ENCODE assay signal across 16 cellular contexts in the genomic region with DNA sequence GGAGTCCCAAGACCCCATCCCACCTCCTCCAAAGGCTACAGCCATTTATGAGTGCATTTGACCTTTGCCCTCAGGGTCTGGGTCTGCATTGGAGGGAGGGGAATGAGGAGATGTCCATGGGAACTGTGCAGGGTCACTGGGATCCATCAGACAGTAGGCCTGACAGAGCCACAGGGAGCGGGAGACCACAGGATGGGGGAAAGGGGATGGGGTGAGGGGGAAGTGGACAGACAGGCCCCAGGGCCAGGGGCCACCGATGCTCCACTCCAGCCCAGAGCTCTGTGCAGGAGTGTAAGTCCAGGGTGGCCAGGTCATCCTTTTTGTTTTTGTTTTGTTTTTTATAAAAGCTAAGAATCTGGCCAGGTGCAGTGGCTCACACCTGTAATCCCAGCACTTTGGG.
DNase-seq lines count a peak whose midpoint lies in the region; ATAC-seq and TF ChIP-seq lines count a peak whose summit lies in the region.
"Had no signal": no experiment of that assay in that cellular context is flagged by ENCODE, and none has a peak within 500 bp of the region (broad histone marks: within the 10 kb centered on the region; RNA-seq: fewer than 3 reads in every experiment).

No MANE protein-coding gene starts in this region.

- no peak for TF ChIP-seq CTCF in RWPE2 (IDR thresholded peaks at IDR 0.05; ENCODE audit: poor library complexity, severe bottlenecking)

- H3K4me2 ChIP-seq in neuronal stem cell (ENCODE audit: insufficient read depth, low read length, poor library complexity, severe bottlenecking) = no peak overlapping the region

- intact Hi-C loops in cardiac septum (cut with DNase I) (no loop called here), right cardiac atrium (cut with DNase I) (no loop called here)

- H2BK15ac ChIP-seq in neuronal stem cell (ENCODE audit: low read length) = no peak overlapping the region

- peak overlapping the region; percentile 61 for H2BK120ac ChIP-seq in neuronal stem cell (ENCODE audit: low read depth, low read length)

- H4K91ac ChIP-seq in neuronal stem cell (ENCODE audit: low read depth, low read length, poor library complexity) = no peak overlapping the region

- no peaks in the 10 kb centered on the region for H3K36me3 Mint-ChIP-seq in stimulated activated effector memory CD8-positive, alpha-beta T cell treated with anti-CD3 and anti-CD28 coated beads, Interleukin-12 subunit alpha, Interleukin-12 subunit beta, amount 100 ng/mL, for 72 hours
- H3K36me3 Mint-ChIP-seq: CD8-positive, alpha-beta T cell had no signal

- H4K8ac ChIP-seq in neuronal stem cell (ENCODE audit: low read depth, low read length) = no peak overlapping the region

- H3K4me1 ChIP-seq in right cardiac atrium (ENCODE audit: control insufficient read depth, insufficient read depth, low read length) = no peaks in the 10 kb centered on the region
- no peaks in the 10 kb centered on the region for H3K4me1 ChIP-seq in RWPE2 (ENCODE audit: insufficient read depth, poor library complexity, severe bottlenecking)
- no peaks in the 10 kb centered on the region for H3K4me1 ChIP-seq in neuronal stem cell (ENCODE audit: control insufficient read depth in 2 of 2, insufficient read depth in 1 of 2, low read depth in 1 of 2, low read length in 2 of 2)

- H2BK12ac ChIP-seq in neuronal stem cell (ENCODE audit: low read length) = no peak overlapping the region

- H3K27me3 ChIP-seq in right cardiac atrium (ENCODE audit: control insufficient read depth, insufficient read depth) (no peaks in the 10 kb centered on the region), RWPE2 (ENCODE audit: insufficient read depth, poor library complexity, severe bottlenecking) (peaks cover 10% of the 10 kb centered on the region), neuronal stem cell (ENCODE audit: control insufficient read depth in 3 of 3, insufficient read depth in 3 of 3, low read depth in 1 of 3, low read length in 3 of 3) (no peaks in the 10 kb centered on the region)

- H2BK5ac ChIP-seq in neuronal stem cell (ENCODE audit: low read length) = no peak overlapping the region

- H3K18ac ChIP-seq in neuronal stem cell (ENCODE audit: low read length) = no peak overlapping the region

- ATAC-seq in right cardiac atrium (no peak), RWPE2 (ENCODE audit: low read depth) (no peak)
- ATAC-seq in stimulated activated effector memory CD8-positive, alpha-beta T cell treated with anti-CD3 and anti-CD28 coated beads, Interleukin-12 subunit alpha, Interleukin-12 subunit beta, amount 100 ng/mL, for 72 hours = no peak
- ATAC-seq: CD8-positive, alpha-beta T cell had no signal

- DNase-seq in cardiac septum (ENCODE audit: low spot score) = peak; percentile 22
- DNase-seq in right cardiac atrium = no peak
- peak; percentile 27 for DNase-seq in RWPE2 (ENCODE audit: low spot score)
- no peak for DNase-seq in neuronal stem cell (ENCODE audit: low spot score)
- no peak for DNase-seq in stimulated activated effector memory CD8-positive, alpha-beta T cell treated with anti-CD3 and anti-CD28 coated beads, Interleukin-12 subunit alpha, Interleukin-12 subunit beta, amount 100 ng/mL, for 72 hours (ENCODE audit: low spot score in 2 of 2)
- DNase-seq in CD1c-positive myeloid dendritic cell (ENCODE audit: extremely low spot score) = no peak
- no peak for DNase-seq in activated T-cell treated with anti-CD3 and anti-CD28 coated beads, Interleukin-2, amount 50 U/mL, for 48 hours
- DNase-seq: C1 segment of cervical spinal cord; CD8-positive, alpha-beta T cell; COR-L47; DMS53; GF-D8; GM23248; H9 had no signal

- H3K9ac ChIP-seq in neuronal stem cell (ENCODE audit: low read depth, low read length, poor library complexity) = no peak overlapping the region
- H3K9ac ChIP-seq: GM23248 had no signal

- H3K27ac ChIP-seq in right cardiac atrium (ENCODE audit: low read length) (no peak overlapping the region), RWPE2 (ENCODE audit: poor library complexity, severe bottlenecking) (no peak overlapping the region), neuronal stem cell (replicated peaks; ENCODE audit: low read length) (no peak overlapping the region)
- H3K27ac ChIP-seq: GM23248 had no signal

- WGBS in right cardiac atrium = 79% methylated on average over 2 of the region's 2 CpGs
- WGBS in neuronal stem cell (ENCODE audit: extremely low coverage in 2 of 2, insufficient read length in 2 of 2, insufficient replicate concordance in 1 of 2), 2 donors = no CpG with 5 or more reads among the region's 2 CpGs

- H3K79me1 ChIP-seq in neuronal stem cell (ENCODE audit: low read depth, low read length) = no peaks in the 10 kb centered on the region

- H3K4me1 Mint-ChIP-seq in stimulated activated effector memory CD8-positive, alpha-beta T cell treated with anti-CD3 and anti-CD28 coated beads, Interleukin-12 subunit alpha, Interleukin-12 subunit beta, amount 100 ng/mL, for 72 hours = no peaks in the 10 kb centered on the region
- H3K4me1 Mint-ChIP-seq: B cell, IgD-negative memory B cell had no signal

- no peak overlapping the region for H2AFZ ChIP-seq in neuronal stem cell (ENCODE audit: low read length)
- H2AFZ ChIP-seq: GM23248 had no signal

- no peak overlapping the region for H3K4me3 Mint-ChIP-seq in stimulated activated effector memory CD8-positive, alpha-beta T cell treated with anti-CD3 and anti-CD28 coated beads, Interleukin-12 subunit alpha, Interleukin-12 subunit beta, amount 100 ng/mL, for 72 hours
- H3K4me3 Mint-ChIP-seq: B cell; CD8-positive, alpha-beta T cell; H9; IgD-negative memory B cell had no signal

- peak overlapping the region; percentile 28 for H2AK5ac ChIP-seq in neuronal stem cell (ENCODE audit: low read depth, low read length)

- H3K36me3 ChIP-seq in RWPE2 (ENCODE audit: low read depth) = no peaks in the 10 kb centered on the region
- no peaks in the 10 kb centered on the region for H3K36me3 ChIP-seq in neuronal stem cell (replicated peaks in 1 of 2; ENCODE audit: control insufficient read depth in 2 of 2, insufficient read depth in 2 of 2, low read length in 2 of 2)

- H3K4me3 ChIP-seq in right cardiac atrium (ENCODE audit: low read length) (no peak overlapping the region), RWPE2 (ENCODE audit: severe bottlenecking) (no peak overlapping the region), neuronal stem cell (ENCODE audit: low read length in 2 of 2) (no peak overlapping the region)
- H3K4me3 ChIP-seq: GM23248 had no signal

- H3K23ac ChIP-seq in neuronal stem cell (ENCODE audit: low read depth, low read length, poor library complexity) = no peak overlapping the region

- H3K9me3 Mint-ChIP-seq in stimulated activated effector memory CD8-positive, alpha-beta T cell treated with anti-CD3 and anti-CD28 coated beads, Interleukin-12 subunit alpha, Interleukin-12 subunit beta, amount 100 ng/mL, for 72 hours = no peaks in the 10 kb centered on the region
- H3K9me3 Mint-ChIP-seq: CD8-positive, alpha-beta T cell; H9 had no signal

- no peak overlapping the region for H3K14ac ChIP-seq in neuronal stem cell (ENCODE audit: low read length)

- H3K9me3 ChIP-seq in right cardiac atrium (ENCODE audit: control insufficient read depth, low read length) = no peaks in the 10 kb centered on the region
- no peaks in the 10 kb centered on the region for H3K9me3 ChIP-seq in RWPE2 (ENCODE audit: severe bottlenecking)
- no peaks in the 10 kb centered on the region for H3K9me3 ChIP-seq in neuronal stem cell (replicated peaks in 1 of 2; ENCODE audit: control insufficient read depth in 2 of 2, insufficient read depth in 1 of 2, low read depth in 1 of 2, low read length in 2 of 2)

- H3K27ac Mint-ChIP-seq in stimulated activated effector memory CD8-positive, alpha-beta T cell treated with anti-CD3 and anti-CD28 coated beads, Interleukin-12 subunit alpha, Interleukin-12 subunit beta, amount 100 ng/mL, for 72 hours = no peak overlapping the region
- H3K27ac Mint-ChIP-seq: B cell; CD8-positive, alpha-beta T cell; H9; IgD-negative memory B cell had no signal

- H3K4ac ChIP-seq in neuronal stem cell (ENCODE audit: low read length) = peak overlapping the region; percentile 76

Comparison
In these comparisons a context has a peak if more than half of its experiments do, and no peak if none do; other contexts are left out.
1. DNase-seq: peak in cardiac septum (single experiment) and RWPE2 (single experiment); none in right cardiac atrium (0 of 3), neuronal stem cell (single experiment), stimulated activated effector memory CD8-positive, alpha-beta T cell treated with anti-CD3 and anti-CD28 coated beads, Interleukin-12 subunit alpha, Interleukin-12 subunit beta, amount 100 ng/mL, for 72 hours (0 of 2), CD1c-positive myeloid dendritic cell (single experiment) and activated T-cell treated with anti-CD3 and anti-CD28 coated beads, Interleukin-2, amount 50 U/mL, for 48 hours (0 of 2).